Comparison of ENCODE assay signal across 27 cellular contexts in genomic region chr4:120994521-120994920, GRCh38.
"Had no signal": no experiment of that assay in that cellular context is flagged by ENCODE, and none has a peak within 500 bp of the region (broad histone marks: within the 10 kb centered on the region; RNA-seq: fewer than 3 reads in every experiment).

No MANE protein-coding gene starts in this region.

- DNase-seq: activated CD4-positive, alpha-beta memory T cell treated with anti-CD3 and anti-CD28 coated beads for 36 hours; activated CD4-positive, alpha-beta T cell treated with anti-CD3 and anti-CD28 coated beads, Interleukin-2, amount 10 ng/mL, durations not matched to agents 7 days and 5 days; activated CD4-positive, CD25-positive, alpha-beta regulatory T cell; activated gamma-delta T cell; activated naive CD4-positive, alpha-beta T cell treated with anti-CD3 and anti-CD28 coated beads for 36 hours; activated T-cell treated with anti-CD3 and anti-CD28 coated beads for 4 hours; activated T-cell treated with anti-CD3 and anti-CD28 coated beads, Interleukin-2, amount 50 U/mL, for 48 hours; amygdala; Karpas-422; NCI-H1105 treated with DMSO at 0.1 percent for 48 hours; NCI-H1436 treated with DMSO at 0.1 percent for 48 hours; NCI-H187; NCI-H2081; NCI-H524 treated with DMSO at 0.1 percent for 48 hours; NK-92 treated with Interleukin-12 subunit alpha and Interleukin-12 subunit beta, amount 100 ng/mL, for 24 hours; OCI-M1; RPMI8226; T-cell; T-helper 2 cell; T1000 had no signal

- H3K27me3 Mint-ChIP-seq: activated CD4-positive, alpha-beta memory T cell treated with anti-CD3 and anti-CD28 coated beads for 36 hours; activated CD4-positive, alpha-beta T cell treated with anti-CD3 and anti-CD28 coated beads, Interleukin-2, amount 10 ng/mL, durations not matched to agents 7 days and 5 days; activated naive CD8-positive, alpha-beta T cell; activated T-helper 17 cell treated with anti-CD3 and anti-CD28 coated beads, Interleukin-2, amount 50 U/mL, for 72 hours; central memory CD8-positive, alpha-beta T cell had no signal

- H3K4me3 ChIP-seq: SK-N-MC had no signal

- H3K4me1 Mint-ChIP-seq: activated CD4-positive, alpha-beta T cell treated with anti-CD3 and anti-CD28 coated beads, Interleukin-2, amount 10 ng/mL, durations not matched to agents 7 days and 5 days; activated T-helper 17 cell treated with anti-CD3 and anti-CD28 coated beads, Interleukin-2, amount 50 U/mL, for 72 hours; brain; central memory CD8-positive, alpha-beta T cell had no signal

- H3K27ac ChIP-seq: SK-N-MC had no signal

- ATAC-seq: activated T-helper 17 cell treated with anti-CD3 and anti-CD28 coated beads, Interleukin-2, amount 50 U/mL, for 72 hours; Panc1; Right ventricle myocardium inferior had no signal

- H3K36me3 Mint-ChIP-seq: activated CD4-positive, alpha-beta memory T cell treated with anti-CD3 and anti-CD28 coated beads for 36 hours; brain; T-cell had no signal

- H3K27ac Mint-ChIP-seq: activated CD4-positive, alpha-beta memory T cell treated with anti-CD3 and anti-CD28 coated beads for 36 hours; activated CD4-positive, alpha-beta T cell treated with anti-CD3 and anti-CD28 coated beads, Interleukin-2, amount 10 ng/mL, durations not matched to agents 7 days and 5 days; activated naive CD4-positive, alpha-beta T cell treated with anti-CD3 and anti-CD28 coated beads for 36 hours; activated naive CD8-positive, alpha-beta T cell; activated T-helper 17 cell treated with anti-CD3 and anti-CD28 coated beads, Interleukin-2, amount 50 U/mL, for 72 hours; brain; T-cell had no signal

- H3K4me3 Mint-ChIP-seq: activated CD4-positive, alpha-beta memory T cell treated with anti-CD3 and anti-CD28 coated beads for 36 hours; activated CD4-positive, alpha-beta T cell treated with anti-CD3 and anti-CD28 coated beads, Interleukin-2, amount 10 ng/mL, durations not matched to agents 7 days and 5 days; activated naive CD4-positive, alpha-beta T cell treated with anti-CD3 and anti-CD28 coated beads for 36 hours; activated naive CD8-positive, alpha-beta T cell; activated T-helper 17 cell treated with anti-CD3 and anti-CD28 coated beads, Interleukin-2, amount 50 U/mL, for 72 hours; brain; central memory CD8-positive, alpha-beta T cell; T-cell had no signal

- H3K9me3 Mint-ChIP-seq: activated CD4-positive, alpha-beta memory T cell treated with anti-CD3 and anti-CD28 coated beads for 36 hours; activated naive CD4-positive, alpha-beta T cell treated with anti-CD3 and anti-CD28 coated beads for 36 hours; central memory CD8-positive, alpha-beta T cell; T-cell had no signal
